In genomic region chr4:115834441-115834840, GRCh38 we compare ENCODE assay signal across 11 cellular contexts.
"Had no signal": no experiment of that assay in that cellular context is flagged by ENCODE, and none has a peak within 500 bp of the region (broad histone marks: within the 10 kb centered on the region; RNA-seq: fewer than 3 reads in every experiment).

No MANE protein-coding gene starts in this region.

- DNase-seq: activated CD4-positive, alpha-beta T cell treated with anti-CD3 and anti-CD28 coated beads, Interleukin-2, amount 50 U/mL, for 1 hour; activated CD4-positive, CD25-positive, alpha-beta regulatory T cell; activated T-cell treated with anti-CD3 and anti-CD28 coated beads for 4 hours; amniotic stem cell; body of pancreas; immature natural killer cell; stimulated activated CD4-positive, alpha-beta T cell treated with anti-CD3 and anti-CD28 coated beads, Interleukin-4, amount 100 ng/mL, for 1 hour; T-helper 1 cell; testis had no signal

- H3K4me1 ChIP-seq: body of pancreas, testis had no signal

- H3K4me3 ChIP-seq: body of pancreas, testis had no signal

- H3K27ac ChIP-seq: body of pancreas, testis had no signal

- ATAC-seq: activated naive CD4-positive, alpha-beta T cell treated with anti-CD3 and anti-CD28 coated beads, Interleukin-2, amount 50 U/mL, for 72 hours; body of pancreas; esophagus mucosa had no signal

- H3K9me3 ChIP-seq: testis had no signal

- H3K27me3 ChIP-seq: body of pancreas, testis had no signal
